In genomic region chr14:99642771-99643170, GRCh38 we compare ENCODE assay signal across 4 cellular contexts. TPM values are rescaled to one million over a fixed set of nuclear protein-coding genes. Genes with fewer than 3 reads are reported as not detected.
"Had no signal": no experiment of that assay in that cellular context is flagged by ENCODE, and none has a peak within 500 bp of the region (broad histone marks: within the 10 kb centered on the region; RNA-seq: fewer than 3 reads in every experiment).

No MANE protein-coding gene starts in this region.

RNA-seq across cellular contexts. Expression of gene HHIPL1, which starts 2.2 kb away (rescaled TPM):
- total RNA-seq: HepG2, HT1080, K562 had no signal
- polyA plus RNA-seq: HepG2, K562 had no signal

RNA-seq across cellular contexts. Expression of gene CYP46A1, which starts 41.3 kb away (rescaled TPM):
- total RNA-seq: H4, HepG2, HT1080, K562 had no signal
- polyA plus RNA-seq: HepG2, K562 had no signal
